Comparison of ENCODE assay signal across 16 cellular contexts in genomic region chr5:4129523-4129922, GRCh38.
DNase-seq lines count a peak whose midpoint lies in the region; ATAC-seq and TF ChIP-seq lines count a peak whose summit lies in the region.
"Had no signal": no experiment of that assay in that cellular context is flagged by ENCODE, and none has a peak within 500 bp of the region (broad histone marks: within the 10 kb centered on the region; RNA-seq: fewer than 3 reads in every experiment).

No MANE protein-coding gene starts in this region.

- H3K4me1 ChIP-seq in right atrium auricular region (no peaks in the 10 kb centered on the region), right cardiac atrium (ENCODE audit: control insufficient read depth, insufficient read depth, low read length) (no peaks in the 10 kb centered on the region)
- H3K4me1 ChIP-seq: A549, Caco-2 had no signal

- H3K27me3 ChIP-seq in right atrium auricular region (no peaks in the 10 kb centered on the region), right cardiac atrium (ENCODE audit: control insufficient read depth, insufficient read depth) (no peaks in the 10 kb centered on the region)
- H3K27me3 ChIP-seq: BLaER1 treated with 17β-estradiol and CSF1 and Interleukin-3, amounts not matched to agents 10 nM and 100 nM had no signal

- no peaks in the 10 kb centered on the region for H3K36me3 ChIP-seq in right atrium auricular region
- H3K36me3 ChIP-seq: BLaER1 treated with 17β-estradiol and CSF1 and Interleukin-3, amounts not matched to agents 10 nM and 100 nM had no signal

- whole genome bisulfite sequencing in right cardiac atrium, result 74% methylated on average over 7 of the region's 7 CpGs

- no peaks in the 10 kb centered on the region for H3K9me3 ChIP-seq in right atrium auricular region
- peaks cover 6% of the 10 kb centered on the region for H3K9me3 ChIP-seq in right cardiac atrium (ENCODE audit: control insufficient read depth, low read length)
- H3K9me3 ChIP-seq: A549, Caco-2 had no signal

- no peak overlapping the region for H3K27ac ChIP-seq in right atrium auricular region
- no peak overlapping the region for H3K27ac ChIP-seq in right cardiac atrium (ENCODE audit: low read length)
- H3K27ac ChIP-seq: 22Rv1; A549; BLaER1 treated with 17β-estradiol and CSF1 and Interleukin-3, amounts not matched to agents 10 nM and 100 nM; C4-2B had no signal

- TF ChIP-seq CTCF in right atrium auricular region (IDR thresholded peaks at IDR 0.05), result no peak

- no peak overlapping the region for H3K4me3 ChIP-seq in right atrium auricular region
- H3K4me3 ChIP-seq in right cardiac atrium (ENCODE audit: low read length), result no peak overlapping the region
- H3K4me3 ChIP-seq: A549; BLaER1 treated with 17β-estradiol and CSF1 and Interleukin-3, amounts not matched to agents 10 nM and 100 nM had no signal

- no peak for DNase-seq in Right ventricle myocardium superior
- no peak for DNase-seq in right atrium auricular region (ENCODE audit: low spot score)
- no peak for DNase-seq in left ventricle myocardium superior
- DNase-seq in right cardiac atrium, result no peak
- DNase-seq: AML-193; Caco-2; Calu3; CD4-positive, alpha-beta T cell; CD8-positive, alpha-beta T cell; DMS79 treated with DMSO at 0.1 percent for 48 hours; GF-D8 had no signal

- ATAC-seq in Right ventricle myocardium superior (ENCODE audit: poor library complexity) (peak; percentile 15), left ventricle myocardium superior (peak; percentile 71), right cardiac atrium (no peak), HG02852 (IDR thresholded peaks at IDR 0.05; ENCODE audit: unreplicated experiment) (no peak)
- ATAC-seq: A549; CD8-positive, alpha-beta T cell had no signal

- intact Hi-C loops in Right ventricle myocardium superior (cut with DNase I), result no loop called here
- intact Hi-C loops in left ventricle myocardium superior (cut with micrococcal nuclease), result no loop called here
- intact Hi-C loops in right cardiac atrium (cut with DNase I), result no loop called here

Comparison
In these comparisons a context has a peak if more than half of its experiments do, and no peak if none do; other contexts are left out.
1. ATAC-seq: peak in Right ventricle myocardium superior (single experiment) and left ventricle myocardium superior (single experiment); none in right cardiac atrium (0 of 2) and HG02852 (single experiment).